In the genomic region with DNA sequence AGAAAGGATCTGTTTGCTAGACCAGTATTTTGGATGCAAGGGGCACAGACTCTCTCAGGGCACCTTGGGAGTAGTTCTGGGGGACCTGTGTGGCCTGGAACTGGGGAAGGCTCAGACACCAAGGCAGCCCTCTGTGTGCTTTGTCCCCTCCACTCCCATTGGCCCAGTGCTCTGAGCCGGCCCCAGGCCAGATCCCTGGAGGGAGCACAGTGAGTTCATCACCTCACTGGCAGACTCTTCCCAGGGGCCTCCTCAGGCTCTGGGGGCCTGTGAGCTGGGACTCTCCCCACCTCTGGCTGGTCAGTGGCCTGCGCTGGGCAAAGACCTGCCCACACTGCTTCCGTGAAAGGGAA, we compare ENCODE assay signal across 16 cellular contexts. TPM values are rescaled to one million over a fixed set of nuclear protein-coding genes. Genes with fewer than 3 reads are reported as not detected.
"Had no signal": no experiment of that assay in that cellular context is flagged by ENCODE, and none has a peak within 500 bp of the region (broad histone marks: within the 10 kb centered on the region; RNA-seq: fewer than 3 reads in every experiment).

No MANE protein-coding gene starts in this region.

- DNase-seq: activated gamma-delta T cell treated with Interleukin-2 at 50 U/mL for 16 hours; activated naive CD8-positive, alpha-beta T cell treated with anti-CD3 and anti-CD28 coated beads for 36 hours; activated T-cell treated with anti-CD3 and anti-CD28 coated beads, Interleukin-2, amount 50 U/mL, for 48 hours; effector memory CD4-positive, alpha-beta T cell; foreskin keratinocyte; glutamatergic neuron; mammary epithelial cell; mucosa of descending colon; T-helper 2 cell had no signal

- H3K36me3 Mint-ChIP-seq: activated naive CD8-positive, alpha-beta T cell treated with anti-CD3 and anti-CD28 coated beads for 36 hours; naive thymus-derived CD4-positive, alpha-beta T cell had no signal

- H3K27me3 ChIP-seq: SJSA1 had no signal

- H3K4me3 Mint-ChIP-seq: activated naive CD8-positive, alpha-beta T cell treated with anti-CD3 and anti-CD28 coated beads for 36 hours; brain; naive thymus-derived CD4-positive, alpha-beta T cell had no signal

- H3K4me1 Mint-ChIP-seq: activated naive CD8-positive, alpha-beta T cell treated with anti-CD3 and anti-CD28 coated beads for 36 hours; naive thymus-derived CD4-positive, alpha-beta T cell had no signal

- H3K27ac Mint-ChIP-seq: activated naive CD8-positive, alpha-beta T cell treated with anti-CD3 and anti-CD28 coated beads for 36 hours had no signal

- H3K9me3 ChIP-seq: mucosa of descending colon, neutrophil, SJSA1, stomach had no signal

- ATAC-seq: activated CD4-positive, CD25-positive, alpha-beta regulatory T cell treated with anti-CD3 and anti-CD28 coated beads, Interleukin-2, amount 50 U/mL, for 24 hours; foreskin keratinocyte; mucosa of descending colon; naive thymus-derived CD4-positive, alpha-beta T cell had no signal

- H3K4me1 ChIP-seq: foreskin keratinocyte, SJSA1 had no signal

- H3K27ac ChIP-seq: foreskin keratinocyte, neutrophil, SJSA1, skin epidermis had no signal

- H3K9me3 Mint-ChIP-seq: activated naive CD8-positive, alpha-beta T cell treated with anti-CD3 and anti-CD28 coated beads for 36 hours; naive thymus-derived CD4-positive, alpha-beta T cell had no signal

RNA-seq across cellular contexts. Expression of gene CHRDL2, which starts 51.7 kb away (rescaled TPM):
- total RNA-seq: activated naive CD8-positive, alpha-beta T cell treated with anti-CD3 and anti-CD28 coated beads for 36 hours; foreskin keratinocyte; mammary epithelial cell; naive thymus-derived CD4-positive, alpha-beta T cell; SJSA1 had no signal
